1 cellular context compared by ENCODE assay signal in genomic region chr1:28259252-28259934, GRCh38.
A peak's percentile ranks its signal among the peaks of the same experiment; 100 is the strongest.
TF ChIP-seq lines count a peak whose summit lies in the region.

SESN2 (plus strand) TSS chr1:28259518; CDS start chr1:28259848, 330 bp downstream.

TF ChIP-seq in K562, 482 proteins besides CTCF, POLR2A, EP300 and RAD21 (continued from another document and continues in another):
- TF ChIP-seq HDAC6 (IDR thresholded peaks at IDR 0.05; ENCODE audit: low read depth, low read length) (no peak), ZNF212 (CRISPR knock-in tag; IDR thresholded peaks at IDR 0.05) (no peak), TFAP4 (CRISPR knock-in tag; IDR thresholded peaks at IDR 0.05; ENCODE audit: borderline replicate concordance) (peak; percentile 88; the same call in 1 of the 2 replicates), GATAD2B (IDR thresholded peaks at IDR 0.05; ENCODE audit: borderline replicate concordance) (no peak), CLOCK (CRISPR knock-in tag; IDR thresholded peaks at IDR 0.05; ENCODE audit: borderline replicate concordance) (no peak), NONO (IDR thresholded peaks at IDR 0.05; ENCODE audit: low read depth in 2 of 2, low read length in 1 of 2) (peak; percentile 72 to 98), KAT8 (IDR thresholded peaks at IDR 0.05; ENCODE audit: low read depth) (no peak), NFE2 (IDR thresholded peaks at IDR 0.05; ENCODE audit: low read depth) (no peak; the same call in 1 of the 2 replicates), BDP1 (IDR thresholded peaks at IDR 0.05; ENCODE audit: insufficient read depth, insufficient read length) (no peak), HMG20A (CRISPR knock-in tag; conservative IDR thresholded peaks at IDR 0.05) (no peak), CHCHD3 (CRISPR knock-in tag; IDR thresholded peaks at IDR 0.05) (no peak), ZBTB8A (IDR thresholded peaks at IDR 0.05; ENCODE audit: partially characterized antibody) (no peak), TFE3 (CRISPR knock-in tag; IDR thresholded peaks at IDR 0.05) (no peak), THAP7 (CRISPR knock-in tag; IDR thresholded peaks at IDR 0.05) (peak; percentile 70; the same call in 1 of the 2 replicates), POLR2B (IDR thresholded peaks at IDR 0.05; ENCODE audit: low read depth, partially characterized antibody) (peak; percentile 99), IRF9 (tag; IDR thresholded peaks at IDR 0.05) (peak; percentile 87), NKRF (IDR thresholded peaks at IDR 0.05; ENCODE audit: borderline replicate concordance) (peak; percentile 66; the same call in 1 of the 2 replicates), E2F6 (IDR thresholded peaks at IDR 0.05; ENCODE audit: borderline replicate concordance in 1 of 2, extremely low read depth in 1 of 2, insufficient read depth in 1 of 2, insufficient read length in 1 of 2, low read depth in 1 of 2, low read length in 1 of 2, poor library complexity in 1 of 2, severe bottlenecking in 1 of 2) (peak in 1 of 2 experiments; percentile 29), ZNF695 (CRISPR knock-in tag; IDR thresholded peaks at IDR 0.05) (no peak), HMBOX1 (IDR thresholded peaks at IDR 0.05) (peak; percentile 90; the same call in 1 of the 2 replicates), E2F4 (CRISPR knock-in tag; IDR thresholded peaks at IDR 0.05; ENCODE audit: low read depth) (no peak), HNRNPUL1 (IDR thresholded peaks at IDR 0.05; ENCODE audit: low read length) (no peak), TGIF2 (CRISPR knock-in tag; IDR thresholded peaks at IDR 0.05) (peak; percentile 81), ZNF41 (CRISPR knock-in tag; conservative IDR thresholded peaks at IDR 0.05) (no peak), CREB3 (tag; conservative IDR thresholded peaks at IDR 0.05; ENCODE audit: low read depth) (no peak), KLF6 (CRISPR knock-in tag; IDR thresholded peaks at IDR 0.05; ENCODE audit: borderline replicate concordance) (0 out of 2 replicates have a peak, but pooled peaks have one; percentile 2), ZNF75A (CRISPR knock-in tag; IDR thresholded peaks at IDR 0.05) (no peak), MYNN (IDR thresholded peaks at IDR 0.05) (no peak), MYNN (CRISPR knock-in tag; IDR thresholded peaks at IDR 0.05) (peak; percentile 59; the same call in 1 of the 2 replicates), TEAD4 (IDR thresholded peaks at IDR 0.05; ENCODE audit: low read length) (peak; percentile 67; the same call in 1 of the 2 replicates), TEAD4 (CRISPR knock-in tag; IDR thresholded peaks at IDR 0.05; ENCODE audit: borderline replicate concordance) (peak; percentile 77; the same call in 1 of the 2 replicates), MITF (IDR thresholded peaks at IDR 0.05) (no peak), PTBP1 (IDR thresholded peaks at IDR 0.05; ENCODE audit: low read depth, low read length) (peak; percentile 21; the same call in 1 of the 2 replicates), ILK (tag; IDR thresholded peaks at IDR 0.05; ENCODE audit: borderline replicate concordance, low read depth) (no peak), ZNF830 (CRISPR knock-in tag; IDR thresholded peaks at IDR 0.05) (peak; percentile 95), PTRF (tag; IDR thresholded peaks at IDR 0.05) (no peak), ZNF639 (CRISPR knock-in tag; conservative IDR thresholded peaks at IDR 0.05 in 1 of 2, IDR thresholded peaks at IDR 0.05 in 1 of 2) (no peak), BCLAF1 (IDR thresholded peaks at IDR 0.05; ENCODE audit: borderline replicate concordance in 1 of 2, control insufficient read depth in 1 of 2, low read depth in 2 of 2, low read length in 1 of 2) (no peak), POLR3G (IDR thresholded peaks at IDR 0.05; ENCODE audit: extremely low read depth, insufficient read length, insufficient replicate concordance) (no peak), PCBP1 (IDR thresholded peaks at IDR 0.05; ENCODE audit: low read depth, low read length, poor library complexity, severe bottlenecking) (no peak), FOXJ3 (CRISPR knock-in tag; IDR thresholded peaks at IDR 0.05) (no peak), LEF1 (IDR thresholded peaks at IDR 0.05) (no peak)
